1 cellular context compared by ENCODE assay signal in genomic region chr7:18408868-18409267, GRCh38.
TF ChIP-seq lines count a peak whose summit lies in the region.

No MANE protein-coding gene starts in this region.

TF ChIP-seq in H1, 55 proteins besides CTCF, POLR2A, EP300 and RAD21:
- TF ChIP-seq GTF2F1 (IDR thresholded peaks at IDR 0.05; ENCODE audit: borderline replicate concordance, low read depth, low read length): no peak
- TF ChIP-seq TAF7 (optimal IDR thresholded peaks at IDR 0.05; ENCODE audit: borderline replicate concordance, low read depth, low read length): no peak
